In genomic region chr10:8095962-8096361, GRCh38 we compare ENCODE assay signal across 26 cellular contexts. TPM values are rescaled to one million over a fixed set of nuclear protein-coding genes. Genes with fewer than 3 reads are reported as not detected.
DNase-seq lines count a peak whose midpoint lies in the region; ATAC-seq and TF ChIP-seq lines count a peak whose summit lies in the region.
"Had no signal": no experiment of that assay in that cellular context is flagged by ENCODE, and none has a peak within 500 bp of the region (broad histone marks: within the 10 kb centered on the region; RNA-seq: fewer than 3 reads in every experiment).

No MANE protein-coding gene starts in this region.

- H3K4me1 Mint-ChIP-seq in activated CD4-positive, alpha-beta T cell treated with anti-CD3 and anti-CD28 coated beads for 36 hours, result no peaks in the 10 kb centered on the region
- peaks cover 5% of the 10 kb centered on the region for H3K4me1 Mint-ChIP-seq in stimulated activated naive CD8-positive, alpha-beta T cell treated with anti-CD3 and anti-CD28 coated beads, Interleukin-15, amount 100 ng/mL, for 72 hours
- H3K4me1 Mint-ChIP-seq in HFFc6 (ENCODE audit: low read depth), result no peaks in the 10 kb centered on the region
- H3K4me1 Mint-ChIP-seq: naive B cell had no signal

- peak; percentile 43 for DNase-seq in activated CD4-positive, alpha-beta T cell treated with anti-CD3 and anti-CD28 coated beads for 36 hours
- no peak for DNase-seq in activated CD4-positive, alpha-beta T cell treated with anti-CD3 and anti-CD28 coated beads, Interleukin-2, amount 50 U/mL, for 1 hour
- peak; percentile 26 for DNase-seq in stimulated activated naive CD8-positive, alpha-beta T cell treated with anti-CD3 and anti-CD28 coated beads, Interleukin-15, Interleukin-2, amounts not matched to agents 100 U/mL and 50 U/mL, for 24 hours
- DNase-seq in stimulated activated naive CD8-positive, alpha-beta T cell treated with anti-CD3 and anti-CD28 coated beads, Interleukin-15, amount 100 ng/mL, for 72 hours, result no peak
- DNase-seq in islet precursor cell (peak; percentile 61), HEK293T (ENCODE audit: extremely low spot score) (no peak), HFFc6 (no peak)
- DNase-seq: body of pancreas; CD4-positive, alpha-beta T cell; cerebellar nuclear complex; heart left ventricle; left colon; mesendoderm; naive B cell; NCI-H1092; NCI-H187 treated with DMSO at 0.1 percent for 48 hours; NCI-H69; spleen; stomach; T-helper 17 cell; tibial artery had no signal

- H3K4me3 Mint-ChIP-seq in activated CD4-positive, alpha-beta T cell treated with anti-CD3 and anti-CD28 coated beads for 36 hours, result no peak overlapping the region
- no peak overlapping the region for H3K4me3 Mint-ChIP-seq in stimulated activated naive CD8-positive, alpha-beta T cell treated with anti-CD3 and anti-CD28 coated beads, Interleukin-15, amount 100 ng/mL, for 72 hours
- no peak overlapping the region for H3K4me3 Mint-ChIP-seq in HFFc6
- H3K4me3 Mint-ChIP-seq: CD4-positive, alpha-beta T cell; T-helper 17 cell had no signal

- CTCF ChIA-PET in activated CD4-positive, alpha-beta T cell treated with anti-CD3 and anti-CD28 coated beads for 36 hours (lab: Charles Lee), result interaction anchor here (0.9 to 1.0 kb wide), 2 partner anchors 49 to 570 kb away, joined by 3 read pairs; no protein-coding TSS in a partner anchor
- CTCF ChIA-PET in HEK293T (lab: Yijun Ruan, JAX), result no interaction called here

- TF ChIP-seq CTCF in HFFc6 (IDR thresholded peaks at IDR 0.05), result no peak

- intact Hi-C loops in activated CD4-positive, alpha-beta T cell treated with anti-CD3 and anti-CD28 coated beads for 36 hours (cut with DNase I, micrococcal nuclease), result no loop called here

- ATAC-seq in activated CD4-positive, alpha-beta T cell treated with anti-CD3 and anti-CD28 coated beads for 36 hours, result peak; percentile 39
- no peak for ATAC-seq in stimulated activated naive CD8-positive, alpha-beta T cell treated with anti-CD3 and anti-CD28 coated beads, Interleukin-15, Interleukin-2, amounts not matched to agents 100 U/mL and 50 U/mL, for 24 hours
- ATAC-seq in stimulated activated naive CD8-positive, alpha-beta T cell treated with anti-CD3 and anti-CD28 coated beads, Interleukin-15, amount 100 ng/mL, for 72 hours, result no peak
- ATAC-seq in HG03439 (IDR thresholded peaks at IDR 0.05; ENCODE audit: unreplicated experiment), result no peak
- ATAC-seq: body of pancreas, heart left ventricle, HepG2, left colon, T-helper 17 cell had no signal

- no peaks in the 10 kb centered on the region for H3K27me3 Mint-ChIP-seq in activated CD4-positive, alpha-beta T cell treated with anti-CD3 and anti-CD28 coated beads for 36 hours
- H3K27me3 Mint-ChIP-seq in stimulated activated naive CD8-positive, alpha-beta T cell treated with anti-CD3 and anti-CD28 coated beads, Interleukin-15, amount 100 ng/mL, for 72 hours, result no peaks in the 10 kb centered on the region
- H3K27me3 Mint-ChIP-seq in HFFc6 (ENCODE audit: insufficient read depth), result peaks cover 9% of the 10 kb centered on the region
- H3K27me3 Mint-ChIP-seq: CD4-positive, alpha-beta T cell; T-helper 17 cell had no signal

- H3K36me3 Mint-ChIP-seq in activated CD4-positive, alpha-beta T cell treated with anti-CD3 and anti-CD28 coated beads for 36 hours (ENCODE audit: low read depth), result peaks cover 3% of the 10 kb centered on the region
- H3K36me3 Mint-ChIP-seq in HFFc6 (ENCODE audit: low read depth), result no peaks in the 10 kb centered on the region

- H3K27ac Mint-ChIP-seq in activated CD4-positive, alpha-beta T cell treated with anti-CD3 and anti-CD28 coated beads for 36 hours, result no peak overlapping the region
- peak overlapping the region in 1 of 2 donors; percentile 49 for H3K27ac Mint-ChIP-seq in stimulated activated naive CD8-positive, alpha-beta T cell treated with anti-CD3 and anti-CD28 coated beads, Interleukin-15, amount 100 ng/mL, for 72 hours
- no peak overlapping the region for H3K27ac Mint-ChIP-seq in HFFc6
- H3K27ac Mint-ChIP-seq: activated T-helper 2 cell treated with anti-CD3 and anti-CD28 coated beads, Interferon-gamma antibody, Interleukin-2, Interleukin-4, amounts not matched to agents 10 μg/mL and 5 μg/mL and 100 μg/mL, durations not matched to agents 14 hours and 24 hours and 36 hours; CD4-positive, alpha-beta T cell; naive B cell; T-helper 17 cell had no signal

- POLR2A ChIA-PET in activated CD4-positive, alpha-beta T cell treated with anti-CD3 and anti-CD28 coated beads for 36 hours (lab: Charles Lee), result no interaction called here
- POLR2A ChIA-PET in HEK293T (lab: Yijun Ruan, JAX), result interaction anchor here (1.4 kb wide), 1 partner anchor 308 kb away, joined by 3 read pairs; the partner anchor contains the start of genes ATP5F1C and KIN

- no peaks in the 10 kb centered on the region for H3K9me3 Mint-ChIP-seq in activated CD4-positive, alpha-beta T cell treated with anti-CD3 and anti-CD28 coated beads for 36 hours (ENCODE audit: low read depth)
- no peaks in the 10 kb centered on the region for H3K9me3 Mint-ChIP-seq in stimulated activated naive CD8-positive, alpha-beta T cell treated with anti-CD3 and anti-CD28 coated beads, Interleukin-15, amount 100 ng/mL, for 72 hours
- peaks cover 4% of the 10 kb centered on the region; the same call in 1 of the 2 replicates for H3K9me3 Mint-ChIP-seq in HFFc6
- H3K9me3 Mint-ChIP-seq: activated T-helper 2 cell treated with anti-CD3 and anti-CD28 coated beads, Interferon-gamma antibody, Interleukin-2, Interleukin-4, amounts not matched to agents 10 μg/mL and 5 μg/mL and 100 μg/mL, durations not matched to agents 14 hours and 24 hours and 36 hours; CD4-positive, alpha-beta T cell had no signal

TF ChIP-seq in HEK293T, 16 proteins besides CTCF, POLR2A, EP300 and RAD21:
- TF ChIP-seq CTBP1 (IDR thresholded peaks at IDR 0.05; ENCODE audit: borderline replicate concordance), result no peak
- TF ChIP-seq ARNT (IDR thresholded peaks at IDR 0.05), result no peak
- no peak for TF ChIP-seq TARDBP (IDR thresholded peaks at IDR 0.05)
- TF ChIP-seq FOXA1 (IDR thresholded peaks at IDR 0.05), result no peak
- no peak for TF ChIP-seq LEF1 (IDR thresholded peaks at IDR 0.05; ENCODE audit: borderline replicate concordance)
- TF ChIP-seq L3MBTL2 (conservative IDR thresholded peaks at IDR 0.05), result no peak
- TF ChIP-seq NFRKB (IDR thresholded peaks at IDR 0.05), result no peak
- TF ChIP-seq BHLHE40 (IDR thresholded peaks at IDR 0.05; ENCODE audit: borderline replicate concordance), result no peak
- TF ChIP-seq ELF4 (IDR thresholded peaks at IDR 0.05), result no peak
- TF ChIP-seq HDGF (IDR thresholded peaks at IDR 0.05; ENCODE audit: borderline replicate concordance), result no peak
- TF ChIP-seq SUZ12 (IDR thresholded peaks at IDR 0.05), result no peak
- TF ChIP-seq FOXM1 (IDR thresholded peaks at IDR 0.05; ENCODE audit: borderline replicate concordance), result no peak
- no peak for TF ChIP-seq FOXK2 (IDR thresholded peaks at IDR 0.05)
- no peak for TF ChIP-seq PKNOX1 (IDR thresholded peaks at IDR 0.05)
- no peak for TF ChIP-seq SP1 (IDR thresholded peaks at IDR 0.05)
- no peak for TF ChIP-seq ZNF384 (IDR thresholded peaks at IDR 0.05)

RNA-seq across cellular contexts. Expression of gene GATA3, which starts 41.5 kb away (rescaled TPM):
- 10 to 100 TPM; 23.5 to 30.2 TPM for total RNA-seq in activated CD4-positive, alpha-beta T cell treated with anti-CD3 and anti-CD28 coated beads for 36 hours
- total RNA-seq in HFFc6 (2021; fragmentation: NEBNext Ultra II Directional; extraction: Animal tissue kit (Norgen Biotek cat#: 25700)), result under 1 TPM in 4 of 6 experiments, not detected in 2; 0.07 to 0.43 (median 0.16) TPM
- total RNA-seq: G401, HepG2, SJSA1 had no signal

Comparison
In these comparisons a context has a peak if more than half of its experiments do, and no peak if none do; other contexts are left out.
1. DNase-seq: peak in activated CD4-positive, alpha-beta T cell treated with anti-CD3 and anti-CD28 coated beads for 36 hours (single experiment), stimulated activated naive CD8-positive, alpha-beta T cell treated with anti-CD3 and anti-CD28 coated beads, Interleukin-15, Interleukin-2, amounts not matched to agents 100 U/mL and 50 U/mL, for 24 hours (single experiment) and islet precursor cell (single experiment); none in activated CD4-positive, alpha-beta T cell treated with anti-CD3 and anti-CD28 coated beads, Interleukin-2, amount 50 U/mL, for 1 hour (single experiment), stimulated activated naive CD8-positive, alpha-beta T cell treated with anti-CD3 and anti-CD28 coated beads, Interleukin-15, amount 100 ng/mL, for 72 hours (0 of 2), HEK293T (single experiment) and HFFc6 (single experiment).
2. RNA of gene GATA3, which starts 41.5 kb away (total RNA-seq): 23.5 to 30.2 TPM in activated CD4-positive, alpha-beta T cell treated with anti-CD3 and anti-CD28 coated beads for 36 hours; 0.07 to 0.43 TPM in HFFc6; every median in the first group is over 10 times any median in the second.